ENCODE assay signal across 1 cellular context in the genomic region with DNA sequence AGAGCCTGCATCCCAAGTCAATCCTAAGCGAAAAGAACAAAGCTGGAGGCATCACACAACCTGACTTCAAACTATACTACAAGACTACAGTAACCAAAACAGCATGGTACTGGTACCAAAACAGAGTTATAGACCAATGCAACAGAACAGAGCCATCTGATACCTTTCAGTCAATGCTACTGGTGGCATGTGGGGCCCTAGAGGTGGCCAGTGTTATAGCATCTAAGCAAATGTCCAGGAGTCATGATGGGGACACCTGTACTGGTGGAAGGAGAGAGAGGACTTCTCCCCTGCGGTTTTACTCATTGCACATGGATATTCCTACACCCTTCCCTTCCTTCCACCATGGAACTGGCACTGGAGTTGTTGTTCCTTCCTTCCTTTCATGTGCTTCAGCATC.
TF ChIP-seq lines count a peak whose summit lies in the region.

No MANE protein-coding gene starts in this region.

TF ChIP-seq in K562, 482 proteins besides CTCF, POLR2A, EP300 and RAD21 (continued from another document):
- TF ChIP-seq CHD4 (IDR thresholded peaks at IDR 0.05; ENCODE audit: insufficient read depth, insufficient replicate concordance, low read depth, low read length, poor library complexity, severe bottlenecking) (no peak), CUX1 (CRISPR knock-in tag; IDR thresholded peaks at IDR 0.05) (no peak), MYBL2 (IDR thresholded peaks at IDR 0.05; ENCODE audit: low read depth) (no peak), MYBL2 (CRISPR knock-in tag; IDR thresholded peaks at IDR 0.05; ENCODE audit: borderline replicate concordance) (no peak), ZEB2 (IDR thresholded peaks at IDR 0.05) (no peak), TAF9B (IDR thresholded peaks at IDR 0.05; ENCODE audit: partially characterized antibody) (no peak)
